ENCODE assay signal across 16 cellular contexts in genomic region chr2:182324665-182325064, GRCh38.
DNase-seq lines count a peak whose midpoint lies in the region; ATAC-seq, FAIRE-seq and TF ChIP-seq lines count a peak whose summit lies in the region.
"Had no signal": no experiment of that assay in that cellular context is flagged by ENCODE, and none has a peak within 500 bp of the region (broad histone marks: within the 10 kb centered on the region; RNA-seq: fewer than 3 reads in every experiment).

No MANE protein-coding gene starts in this region.

- no peaks in the 10 kb centered on the region for H3K4me1 ChIP-seq in astrocyte (ENCODE audit: insufficient read depth, low read length)
- H3K4me1 ChIP-seq: foreskin keratinocyte, Peyer's patch had no signal

- no peak overlapping the region for H2AFZ ChIP-seq in astrocyte (ENCODE audit: low read depth, low read length)

- H3K27ac ChIP-seq in astrocyte (ENCODE audit: low read depth, low read length), result no peak overlapping the region
- H3K27ac ChIP-seq: foreskin keratinocyte, Peyer's patch had no signal

- H3K4me3 ChIP-seq in astrocyte (ENCODE audit: insufficient read depth, low read depth, low read length) (no peak overlapping the region), foreskin fibroblast (ENCODE audit: low read depth in 1 of 2, low read length in 2 of 2) (no peak overlapping the region), skeletal muscle cell (ENCODE audit: low read depth, low read length) (no peak overlapping the region)
- H3K4me3 ChIP-seq: lung, Peyer's patch had no signal

- H4K20me1 ChIP-seq in astrocyte (ENCODE audit: insufficient read depth, low read length), result no peaks in the 10 kb centered on the region

- no peak overlapping the region for H3K4me2 ChIP-seq in astrocyte (ENCODE audit: low read length)

- H3K27ac Mint-ChIP-seq in HFFc6 (no peak overlapping the region), astrocyte (ENCODE audit: unreplicated experiment) (no peak overlapping the region)
- H3K27ac Mint-ChIP-seq: activated T-helper 17 cell treated with anti-CD3 and anti-CD28 coated beads, Interleukin-2, amount 50 U/mL, for 72 hours had no signal

- TF ChIP-seq CTCF in HFFc6 (IDR thresholded peaks at IDR 0.05) (no peak), astrocyte (IDR thresholded peaks at IDR 0.05; ENCODE audit: insufficient read depth, low read depth, low read length) (no peak), foreskin fibroblast (IDR thresholded peaks at IDR 0.05; ENCODE audit: low read depth, low read length) (no peak), GM13976 (IDR thresholded peaks at IDR 0.05; ENCODE audit: borderline replicate concordance, control extremely low read depth, extremely low read depth, insufficient read depth, missing control alignments) (no peak)

- H3K9me3 Mint-ChIP-seq in HFFc6 (peaks cover 4% of the 10 kb centered on the region; the same call in 1 of the 2 replicates), astrocyte (ENCODE audit: unreplicated experiment) (no peaks in the 10 kb centered on the region)
- H3K9me3 Mint-ChIP-seq: activated T-helper 17 cell treated with anti-CD3 and anti-CD28 coated beads, Interleukin-2, amount 50 U/mL, for 72 hours had no signal

- H3K79me2 ChIP-seq in astrocyte (ENCODE audit: insufficient read depth, low read length), result no peaks in the 10 kb centered on the region

- in situ Hi-C loops in GM13976 (cut with MboI; ENCODE audit: low sequenced_read_pairs, unreplicated experiment), result no loop called here

- H3K9ac ChIP-seq in astrocyte (ENCODE audit: low read length), result no peak overlapping the region

- no peaks in the 10 kb centered on the region for H3K9me3 ChIP-seq in astrocyte (ENCODE audit: insufficient read depth, low read depth, low read length)
- H3K9me3 ChIP-seq: Peyer's patch had no signal

- DNase-seq in HFFc6 (peak; percentile 14), astrocyte (ENCODE audit: low read depth) (peak; percentile 64), foreskin fibroblast (peak; percentile 15 to 31), skeletal muscle cell (ENCODE audit: low read depth) (peak; percentile 69), GM13976 (ENCODE audit: low spot score) (no peak), HT-29 (ENCODE audit: low spot score) (no peak)
- DNase-seq: foreskin keratinocyte, NCI-H2081 treated with DMSO at 0.1 percent for 48 hours, NCI-H82, Peyer's patch, retina had no signal

- FAIRE-seq in astrocyte (lab: Jason Lieb, UNC), result no peak
- FAIRE-seq: HepG2 had no signal

- no peaks in the 10 kb centered on the region for H3K27me3 ChIP-seq in astrocyte (ENCODE audit: insufficient read depth, low read length)
- H3K27me3 ChIP-seq: foreskin keratinocyte, Peyer's patch had no signal

- no peaks in the 10 kb centered on the region for H3K36me3 ChIP-seq in astrocyte (ENCODE audit: insufficient read depth, low read length)
- H3K36me3 ChIP-seq: Peyer's patch had no signal

- no peak for ATAC-seq in GM21390 (IDR thresholded peaks at IDR 0.05; ENCODE audit: unreplicated experiment)
- no peak for ATAC-seq in activated CD4-positive, CD25-positive, alpha-beta regulatory T cell treated with anti-CD3 and anti-CD28 coated beads, Interleukin-2, amount 50 U/mL, for 24 hours
- ATAC-seq: activated T-helper 17 cell treated with anti-CD3 and anti-CD28 coated beads, Interleukin-2, amount 50 U/mL, for 72 hours; foreskin keratinocyte; HepG2 had no signal

- H3K36me3 Mint-ChIP-seq in HFFc6 (ENCODE audit: low read depth), result 0 out of 2 replicates have a peak, but pooled peaks cover 4% of the 10 kb centered on the region
- no peaks in the 10 kb centered on the region for H3K36me3 Mint-ChIP-seq in astrocyte (ENCODE audit: low read depth, unreplicated experiment)

- H3K4me1 Mint-ChIP-seq in HFFc6 (ENCODE audit: low read depth) (peaks cover 15% of the 10 kb centered on the region), astrocyte (ENCODE audit: low read depth, unreplicated experiment) (no peaks in the 10 kb centered on the region)
- H3K4me1 Mint-ChIP-seq: activated T-helper 17 cell treated with anti-CD3 and anti-CD28 coated beads, Interleukin-2, amount 50 U/mL, for 72 hours had no signal

- H3K4me3 Mint-ChIP-seq in HFFc6 (no peak overlapping the region), astrocyte (ENCODE audit: unreplicated experiment) (no peak overlapping the region)
- H3K4me3 Mint-ChIP-seq: activated T-helper 17 cell treated with anti-CD3 and anti-CD28 coated beads, Interleukin-2, amount 50 U/mL, for 72 hours had no signal

- H3K27me3 Mint-ChIP-seq in HFFc6 (ENCODE audit: insufficient read depth) (peaks cover 1% of the 10 kb centered on the region; the same call in 1 of the 2 replicates), astrocyte (ENCODE audit: low read depth, unreplicated experiment) (no peaks in the 10 kb centered on the region)
- H3K27me3 Mint-ChIP-seq: activated T-helper 17 cell treated with anti-CD3 and anti-CD28 coated beads, Interleukin-2, amount 50 U/mL, for 72 hours had no signal

Comparison
In these comparisons a context has a peak if more than half of its experiments do, and no peak if none do; other contexts are left out.
1. DNase-seq: peak in HFFc6 (single experiment), astrocyte (single experiment), foreskin fibroblast (2 of 2) and skeletal muscle cell (single experiment); none in GM13976 (single experiment) and HT-29 (single experiment).